Comparison of ENCODE assay signal across 8 cellular contexts in the genomic region with DNA sequence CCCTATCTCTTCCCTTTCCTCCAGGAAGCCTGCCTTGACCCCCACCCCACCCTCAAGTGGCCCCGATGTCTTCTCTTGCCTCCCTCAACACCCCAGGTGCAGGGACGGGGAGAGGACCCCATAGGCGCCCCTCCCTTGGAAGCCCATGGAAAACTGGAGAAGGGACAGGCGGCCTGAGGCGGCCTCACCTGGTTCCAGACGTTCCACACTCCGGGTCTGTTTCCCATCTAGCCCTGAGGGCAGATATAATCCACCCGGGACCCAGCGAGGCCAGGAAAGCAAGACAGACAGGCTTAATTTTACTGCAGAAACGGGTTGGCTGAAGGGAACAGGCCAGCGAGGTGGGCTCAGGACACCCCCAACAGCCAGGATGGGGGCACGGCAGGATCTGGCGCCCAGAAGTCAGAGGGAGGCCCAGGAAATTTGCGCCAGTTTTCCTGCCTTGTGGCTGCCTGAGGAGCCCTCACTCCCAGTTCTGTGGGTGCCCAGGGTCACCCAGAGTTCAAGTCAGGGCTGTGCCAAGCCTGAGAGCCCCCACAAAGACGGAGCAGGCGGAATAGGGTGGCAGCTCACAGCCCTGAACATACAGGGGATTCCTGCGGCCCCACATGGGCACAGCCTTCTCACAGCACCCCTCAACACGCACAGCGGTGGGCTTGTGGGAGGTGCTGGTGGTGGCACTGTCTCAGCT. TPM values are rescaled to one million over a fixed set of nuclear protein-coding genes. Genes with fewer than 3 reads are reported as not detected.
DNase-seq lines count a peak whose midpoint lies in the region; ATAC-seq and TF ChIP-seq lines count a peak whose summit lies in the region.

No MANE protein-coding gene starts in this region.

- peak overlapping the region; percentile 49 to 80 for H3K4me3 Mint-ChIP-seq in activated T-cell treated with anti-CD3 and anti-CD28 coated beads, Interleukin-2, amount 50 U/mL, for 72 hours
- H3K4me3 Mint-ChIP-seq in central memory CD8-positive, alpha-beta T cell, result peak overlapping the region; percentile 92
- H3K4me3 Mint-ChIP-seq in mesothelial cell of epicardium (peak overlapping the region; percentile 67), type B pancreatic cell (peak overlapping the region; percentile 79), endothelial cell (ENCODE audit: unreplicated experiment) (no peak overlapping the region)

- no peak for ATAC-seq in activated T-cell treated with anti-CD3 and anti-CD28 coated beads, Interleukin-2, amount 50 U/mL, for 72 hours (replicated peaks in 1 of 2)
- no peak for ATAC-seq in central memory CD8-positive, alpha-beta T cell (replicated peaks; ENCODE audit: extremely low read depth, poor library complexity, severe bottlenecking)
- ATAC-seq in GM18519 (IDR thresholded peaks at IDR 0.05; ENCODE audit: low FRiP score, unreplicated experiment) (no peak), HG03280 (IDR thresholded peaks at IDR 0.05; ENCODE audit: unreplicated experiment) (no peak)

- no peak for DNase-seq in activated T-cell treated with anti-CD3 and anti-CD28 coated beads, Interleukin-2, amount 50 U/mL, for 72 hours
- no peak for DNase-seq in activated T-cell treated with anti-CD3 and anti-CD28 coated beads, Interleukin-2, amount 50 U/mL, for 1 hour
- peak in 1 of 2 donors; percentile 7 for DNase-seq in central memory CD8-positive, alpha-beta T cell (ENCODE audit: low spot score in 2 of 2)
- DNase-seq in mesothelial cell of epicardium (ENCODE audit: low spot score in 2 of 2, unreplicated experiment in 2 of 2) (no peak), type B pancreatic cell (ENCODE audit: extremely low spot score, unreplicated experiment) (no peak), endothelial cell (ENCODE audit: low spot score) (no peak)

- TF ChIP-seq CTCF in mesothelial cell of epicardium (IDR thresholded peaks at IDR 0.05; ENCODE audit: unreplicated experiment) (no peak), type B pancreatic cell (conservative IDR thresholded peaks at IDR 0.05) (no peak), endothelial cell (IDR thresholded peaks at IDR 0.05; ENCODE audit: unreplicated experiment) (no peak)

- H3K27me3 Mint-ChIP-seq in activated T-cell treated with anti-CD3 and anti-CD28 coated beads, Interleukin-2, amount 50 U/mL, for 72 hours (ENCODE audit: low read depth), result no peaks in the 10 kb centered on the region
- no peaks in the 10 kb centered on the region for H3K27me3 Mint-ChIP-seq in central memory CD8-positive, alpha-beta T cell
- peaks cover 15% of the 10 kb centered on the region for H3K27me3 Mint-ChIP-seq in mesothelial cell of epicardium (ENCODE audit: low read depth)
- H3K27me3 Mint-ChIP-seq in type B pancreatic cell, result peaks cover 35% of the 10 kb centered on the region
- peaks cover 12% of the 10 kb centered on the region for H3K27me3 Mint-ChIP-seq in endothelial cell (ENCODE audit: unreplicated experiment)

- H3K9me3 Mint-ChIP-seq in activated T-cell treated with anti-CD3 and anti-CD28 coated beads, Interleukin-2, amount 50 U/mL, for 72 hours, result no peaks in the 10 kb centered on the region
- H3K9me3 Mint-ChIP-seq in central memory CD8-positive, alpha-beta T cell, result no peaks in the 10 kb centered on the region
- H3K9me3 Mint-ChIP-seq in mesothelial cell of epicardium (no peaks in the 10 kb centered on the region), type B pancreatic cell (no peaks in the 10 kb centered on the region), endothelial cell (ENCODE audit: unreplicated experiment) (no peaks in the 10 kb centered on the region)

- peaks cover 32% of the 10 kb centered on the region for H3K4me1 Mint-ChIP-seq in activated T-cell treated with anti-CD3 and anti-CD28 coated beads, Interleukin-2, amount 50 U/mL, for 72 hours (ENCODE audit: low read depth)
- H3K4me1 Mint-ChIP-seq in central memory CD8-positive, alpha-beta T cell, result peaks cover 19% of the 10 kb centered on the region
- peaks cover 25% of the 10 kb centered on the region for H3K4me1 Mint-ChIP-seq in mesothelial cell of epicardium
- peaks cover 8% of the 10 kb centered on the region for H3K4me1 Mint-ChIP-seq in type B pancreatic cell (ENCODE audit: unreplicated experiment)
- H3K4me1 Mint-ChIP-seq in endothelial cell (ENCODE audit: unreplicated experiment), result peaks cover 14% of the 10 kb centered on the region

- H3K27ac Mint-ChIP-seq in activated T-cell treated with anti-CD3 and anti-CD28 coated beads, Interleukin-2, amount 50 U/mL, for 72 hours, result no peak overlapping the region
- no peak overlapping the region for H3K27ac Mint-ChIP-seq in central memory CD8-positive, alpha-beta T cell (ENCODE audit: low read depth)
- H3K27ac Mint-ChIP-seq in mesothelial cell of epicardium (peak overlapping the region; percentile 43), type B pancreatic cell (peak overlapping the region; percentile 56), endothelial cell (ENCODE audit: unreplicated experiment) (no peak overlapping the region)

- no peaks in the 10 kb centered on the region for H3K36me3 Mint-ChIP-seq in activated T-cell treated with anti-CD3 and anti-CD28 coated beads, Interleukin-2, amount 50 U/mL, for 72 hours (ENCODE audit: insufficient read depth in 2 of 2)
- H3K36me3 Mint-ChIP-seq in central memory CD8-positive, alpha-beta T cell (ENCODE audit: insufficient read depth), result peaks cover 25% of the 10 kb centered on the region
- H3K36me3 Mint-ChIP-seq in mesothelial cell of epicardium (no peaks in the 10 kb centered on the region), type B pancreatic cell (no peaks in the 10 kb centered on the region), endothelial cell (ENCODE audit: low read depth, unreplicated experiment) (no peaks in the 10 kb centered on the region)

RNA-seq across cellular contexts. Expression of a gene that starts 3.0 kb away (rescaled TPM):
- 10 to 100 TPM; 59.3 to 68.4 TPM for total RNA-seq in activated T-cell treated with anti-CD3 and anti-CD28 coated beads, Interleukin-2, amount 50 U/mL, for 72 hours
- total RNA-seq in mesothelial cell of epicardium, result 35.5 to 42.5 TPM (median 39.2 TPM) in 3 replicates
- total RNA-seq in type B pancreatic cell (ENCODE audit: low replicate concordance), result 36.2 and 44.0 TPM in 2 replicates
- 18.7 TPM for total RNA-seq in endothelial cell (ENCODE audit: unreplicated experiment)

RNA-seq across cellular contexts. Expression of a gene that starts 23.8 kb away (rescaled TPM):
- 1 to 10 TPM in 1 of 2 donors, under 1 TPM in 1; 0.16 to 1.2 TPM for total RNA-seq in activated T-cell treated with anti-CD3 and anti-CD28 coated beads, Interleukin-2, amount 50 U/mL, for 72 hours
- total RNA-seq in mesothelial cell of epicardium (57.5 to 65.7 TPM (median 58.8 TPM) in 3 replicates), type B pancreatic cell (ENCODE audit: low replicate concordance) (51.6 and 156 TPM in 2 replicates), endothelial cell (ENCODE audit: unreplicated experiment) (0.49 TPM)

RNA-seq across cellular contexts. Expression of a gene that starts 24.0 kb away (rescaled TPM):
- 10 to 100 TPM; 34.3 to 56.5 TPM for total RNA-seq in activated T-cell treated with anti-CD3 and anti-CD28 coated beads, Interleukin-2, amount 50 U/mL, for 72 hours
- total RNA-seq in mesothelial cell of epicardium, result 29.7 to 32.3 TPM (median 30.6 TPM) in 3 replicates
- total RNA-seq in type B pancreatic cell (ENCODE audit: low replicate concordance), result 25.3 and 66.6 TPM in 2 replicates
- total RNA-seq in endothelial cell (ENCODE audit: unreplicated experiment), result 0.41 TPM

RNA-seq across cellular contexts. Expression of a gene that starts 32.3 kb away (rescaled TPM):
- total RNA-seq in activated T-cell treated with anti-CD3 and anti-CD28 coated beads, Interleukin-2, amount 50 U/mL, for 72 hours, result 10 to 100 TPM; 20.6 to 22.5 TPM
- 39.0 to 49.7 TPM (median 42.1 TPM) in 3 replicates for total RNA-seq in mesothelial cell of epicardium
- total RNA-seq in type B pancreatic cell (ENCODE audit: low replicate concordance), result 33.6 and 46.9 TPM in 2 replicates
- total RNA-seq in endothelial cell (ENCODE audit: unreplicated experiment), result 46.4 TPM

RNA-seq across cellular contexts. Expression of a gene that starts 48.5 kb away (rescaled TPM):
- total RNA-seq in activated T-cell treated with anti-CD3 and anti-CD28 coated beads, Interleukin-2, amount 50 U/mL, for 72 hours, result 1 to 10 TPM; 2.1 to 2.7 TPM
- 294 to 314 TPM (median 300 TPM) in 3 replicates for total RNA-seq in mesothelial cell of epicardium
- 95.0 and 185 TPM in 2 replicates for total RNA-seq in type B pancreatic cell (ENCODE audit: low replicate concordance)
- total RNA-seq in endothelial cell (ENCODE audit: unreplicated experiment), result 14.9 TPM

Comparison
In these comparisons a context has a peak if more than half of its experiments do, and no peak if none do; other contexts are left out.
1. H3K27ac Mint-ChIP-seq: peak in mesothelial cell of epicardium (single experiment) and type B pancreatic cell (single experiment); none in activated T-cell treated with anti-CD3 and anti-CD28 coated beads, Interleukin-2, amount 50 U/mL, for 72 hours (single experiment), central memory CD8-positive, alpha-beta T cell (single experiment) and endothelial cell (single experiment).
2. RNA of a gene that starts 23.8 kb away (total RNA-seq): 57.5 to 65.7 TPM in mesothelial cell of epicardium and 51.6 to 156 TPM in type B pancreatic cell; 0.16 to 1.2 TPM in activated T-cell treated with anti-CD3 and anti-CD28 coated beads, Interleukin-2, amount 50 U/mL, for 72 hours and 0.49 TPM in endothelial cell (single experiment); every median in the first group is over 10 times any median in the second.
3. RNA of a gene that starts 24.0 kb away (total RNA-seq): 34.3 to 56.5 TPM in activated T-cell treated with anti-CD3 and anti-CD28 coated beads, Interleukin-2, amount 50 U/mL, for 72 hours, 29.7 to 32.3 TPM in mesothelial cell of epicardium and 25.3 to 66.6 TPM in type B pancreatic cell; 0.41 TPM in endothelial cell (single experiment); every median in the first group is over 10 times any median in the second.